8 cellular contexts compared by ENCODE assay signal in genomic region chr1:226082959-226083302, GRCh38. TPM values are rescaled to one million over a fixed set of nuclear protein-coding genes. Genes with fewer than 3 reads are reported as not detected.
DNase-seq lines count a peak whose midpoint lies in the region; ATAC-seq and TF ChIP-seq lines count a peak whose summit lies in the region.

No MANE protein-coding gene starts in this region.

- DNase-seq in COLO668 (lab: John Stamatoyannopoulos, UW; ENCODE audit: unreplicated experiment): peak; percentile 57
- DNase-seq in HK-2 (ENCODE audit: unreplicated experiment): peak; percentile 73
- DNase-seq in activated CD4-positive, alpha-beta memory T cell treated with anti-CD3 and anti-CD28 coated beads for 36 hours: no peak
- DNase-seq in foreskin melanocyte: peak; percentile 46
- DNase-seq in NK-92 treated with Interleukin-12 subunit alpha and Interleukin-12 subunit beta, amount 100 ng/mL, for 24 hours (lab: John Stamatoyannopoulos, UW): no peak
- no peak for DNase-seq in central memory CD4-positive, alpha-beta T cell

- intact Hi-C loops in activated CD4-positive, alpha-beta memory T cell treated with anti-CD3 and anti-CD28 coated beads for 36 hours (cut with micrococcal nuclease): loop anchor here (2.0 kb wide), 4 partner anchors 18 to 40 kb away; no protein-coding TSS in a partner anchor

- H3K27ac ChIP-seq in neutrophil: peak overlapping the region; percentile 51

- peak overlapping the region; percentile 74 to 91 for H3K4me3 ChIP-seq in neutrophil (ENCODE audit: low read depth in 1 of 2, low read length in 1 of 2)

- POLR2A ChIA-PET in activated CD4-positive, alpha-beta memory T cell treated with anti-CD3 and anti-CD28 coated beads for 36 hours (lab: Charles Lee): interaction anchor here (0.5 to 2.8 kb wide), 12 partner anchors 9 to 325 kb away, joined by 3 to 24 read pairs (median 4); partner anchors contain the start of genes H3-3A, LIN9 and PYCR2

- no peaks in the 10 kb centered on the region for H3K9me3 ChIP-seq in neutrophil

- peaks cover 8% of the 10 kb centered on the region for H3K4me1 Mint-ChIP-seq in activated CD4-positive, alpha-beta memory T cell treated with anti-CD3 and anti-CD28 coated beads for 36 hours (ENCODE audit: low read depth)

- H3K4me3 Mint-ChIP-seq in activated CD4-positive, alpha-beta memory T cell treated with anti-CD3 and anti-CD28 coated beads for 36 hours: peak overlapping the region; percentile 86

- H3K27ac Mint-ChIP-seq in activated CD4-positive, alpha-beta memory T cell treated with anti-CD3 and anti-CD28 coated beads for 36 hours: no peak overlapping the region

- peaks cover 14 to 16% of the 10 kb centered on the region in 2 experiments for H3K4me1 ChIP-seq in neutrophil (ENCODE audit: control insufficient read depth in 1 of 2, insufficient read depth in 1 of 2, low read depth in 1 of 2, low read length in 1 of 2)

- no peaks in the 10 kb centered on the region for H3K9me3 Mint-ChIP-seq in activated CD4-positive, alpha-beta memory T cell treated with anti-CD3 and anti-CD28 coated beads for 36 hours

- H3K36me3 ChIP-seq in neutrophil: no peaks in the 10 kb centered on the region

- peaks cover 33% of the 10 kb centered on the region for H3K27me3 ChIP-seq in neutrophil

- no peak for TF ChIP-seq CTCF in neutrophil (IDR thresholded peaks at IDR 0.05)

- no peaks in the 10 kb centered on the region for H3K27me3 Mint-ChIP-seq in activated CD4-positive, alpha-beta memory T cell treated with anti-CD3 and anti-CD28 coated beads for 36 hours

- CTCF ChIA-PET in activated CD4-positive, alpha-beta memory T cell treated with anti-CD3 and anti-CD28 coated beads for 36 hours (lab: Charles Lee): interaction anchor here (0.5 to 3.2 kb wide), 13 partner anchors 11 to 267 kb away, joined by 3 to 21 read pairs (median 3); partner anchors contain the start of gene H3-3A

- no peaks in the 10 kb centered on the region for H3K36me3 Mint-ChIP-seq in activated CD4-positive, alpha-beta memory T cell treated with anti-CD3 and anti-CD28 coated beads for 36 hours

- ATAC-seq in GM21360 (IDR thresholded peaks at IDR 0.05; ENCODE audit: unreplicated experiment): peak; percentile 4

RNA-seq across cellular contexts. Expression of gene H3-3A, which starts 20.4 kb away (rescaled TPM):
- total RNA-seq in activated CD4-positive, alpha-beta memory T cell treated with anti-CD3 and anti-CD28 coated beads for 36 hours: 100 to 1,000 TPM; 317 to 320 TPM

Comparison
In these comparisons a context has a peak if more than half of its experiments do, and no peak if none do; other contexts are left out.
1. DNase-seq: peak in COLO668 (single experiment), HK-2 (single experiment) and foreskin melanocyte (single experiment); none in activated CD4-positive, alpha-beta memory T cell treated with anti-CD3 and anti-CD28 coated beads for 36 hours (single experiment), NK-92 treated with Interleukin-12 subunit alpha and Interleukin-12 subunit beta, amount 100 ng/mL, for 24 hours (single experiment) and central memory CD4-positive, alpha-beta T cell (single experiment).